ENCODE assay signal across 1 cellular context in the genomic region with DNA sequence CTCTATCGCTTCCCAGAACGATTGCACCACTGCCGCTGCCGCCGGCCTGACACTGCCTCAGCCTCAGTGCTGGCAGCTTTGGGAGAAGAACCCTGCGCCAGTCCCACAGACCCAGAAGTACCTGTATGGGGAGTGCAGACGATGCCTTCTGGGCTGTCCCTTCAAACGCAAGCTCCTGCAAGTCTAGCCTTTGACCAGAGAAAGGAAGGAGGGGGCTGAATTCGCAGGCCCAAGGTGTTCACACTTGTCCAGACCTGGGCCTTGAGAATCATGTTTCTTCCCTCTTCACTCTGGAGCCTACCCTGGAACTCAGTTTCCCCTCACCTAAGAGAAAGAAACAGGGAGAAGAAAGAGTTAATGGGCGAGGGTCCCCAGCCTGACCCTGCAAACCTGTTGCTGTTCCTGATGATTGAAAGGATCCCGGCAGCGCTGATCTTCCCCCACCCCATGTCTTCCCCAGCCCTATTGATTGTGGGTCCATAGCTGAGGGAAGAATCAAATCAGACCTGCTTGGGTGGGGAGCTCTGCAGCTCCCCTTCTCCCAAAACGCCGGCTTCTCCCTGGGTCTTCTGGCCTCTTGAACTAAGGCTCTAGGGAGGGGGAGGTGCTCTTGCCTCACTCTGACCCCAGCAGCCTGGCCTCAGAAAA.
TF ChIP-seq lines count a peak whose summit lies in the region.

No MANE protein-coding gene starts in this region.

TF ChIP-seq in endothelial cell of umbilical vein, 7 proteins besides CTCF, POLR2A, EP300 and RAD21:
- TF ChIP-seq JUN (IDR thresholded peaks at IDR 0.05; ENCODE audit: borderline replicate concordance, insufficient read depth, insufficient read length, low read depth) (no peak), POLR2AphosphoS5 (IDR thresholded peaks at IDR 0.05; ENCODE audit: insufficient read depth, low read depth, low read length) (no peak), EZH2 (IDR thresholded peaks at IDR 0.05; ENCODE audit: borderline replicate concordance, low read depth, low read length, severe bottlenecking) (no peak), FOS (IDR thresholded peaks at IDR 0.05; ENCODE audit: borderline replicate concordance, insufficient read depth, low read length) (no peak), MYC (IDR thresholded peaks at IDR 0.05; ENCODE audit: low read depth, low read length) (no peak), GATA2 (IDR thresholded peaks at IDR 0.05; ENCODE audit: insufficient read depth, insufficient read length, low read depth, low read length) (no peak)
- TF ChIP-seq, protein P1, sequence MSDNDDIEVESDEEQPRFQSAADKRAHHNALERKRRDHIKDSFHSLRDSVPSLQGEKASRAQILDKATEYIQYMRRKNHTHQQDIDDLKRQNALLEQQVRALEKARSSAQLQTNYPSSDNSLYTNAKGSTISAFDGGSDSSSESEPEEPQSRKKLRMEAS (IDR thresholded peaks at IDR 0.05; ENCODE audit: insufficient read depth, insufficient read length) = no peak
